ENCODE assay signal across 22 cellular contexts in the genomic region with DNA sequence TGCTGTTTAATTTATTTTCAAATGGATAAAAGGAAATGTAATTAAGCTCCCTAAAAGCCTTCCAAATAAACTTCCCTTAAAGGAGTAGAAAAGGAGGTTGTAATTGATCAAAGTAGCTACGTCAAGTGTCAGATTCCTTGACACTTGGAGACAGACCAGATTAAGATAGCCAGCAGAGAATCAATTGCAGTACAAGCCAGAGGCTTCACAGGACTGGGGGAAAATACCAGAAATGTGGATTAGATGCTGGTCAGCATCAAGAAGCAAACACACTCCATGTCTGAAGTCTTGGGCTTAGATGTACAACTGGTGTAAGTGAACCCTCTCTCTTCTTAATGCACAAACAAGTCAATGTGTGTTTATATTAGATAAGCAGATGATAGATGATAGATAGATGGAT.
DNase-seq lines count a peak whose midpoint lies in the region; ATAC-seq and TF ChIP-seq lines count a peak whose summit lies in the region.
"Had no signal": no experiment of that assay in that cellular context is flagged by ENCODE, and none has a peak within 500 bp of the region (broad histone marks: within the 10 kb centered on the region; RNA-seq: fewer than 3 reads in every experiment).

No MANE protein-coding gene starts in this region.

- H3K4me1 Mint-ChIP-seq in endodermal cell, result peaks cover 14% of the 10 kb centered on the region
- H3K4me1 Mint-ChIP-seq: B cell had no signal

- no peak overlapping the region for H3K18ac ChIP-seq in mesendoderm (ENCODE audit: low read length)

- no peak overlapping the region for H3K27ac ChIP-seq in endodermal cell (ENCODE audit: low read depth, low read length)
- no peak overlapping the region for H3K27ac ChIP-seq in mesendoderm (ENCODE audit: low read depth, low read length)
- H3K27ac ChIP-seq: 22Rv1; A549; BLaER1 treated with 17β-estradiol and CSF1 and Interleukin-3, amounts not matched to agents 10 nM and 100 nM; C4-2B had no signal

- no peak overlapping the region for H3K56ac ChIP-seq in mesendoderm (ENCODE audit: low read length)

- H2BK5ac ChIP-seq in mesendoderm (ENCODE audit: low read length), result no peak overlapping the region

- H3K27me3 ChIP-seq in endodermal cell (ENCODE audit: control insufficient read depth, insufficient read depth, low read length, poor library complexity, severe bottlenecking) (no peaks in the 10 kb centered on the region), mesendoderm (ENCODE audit: insufficient read depth, low read length, poor library complexity) (no peaks in the 10 kb centered on the region)
- H3K27me3 ChIP-seq: BLaER1 treated with 17β-estradiol and CSF1 and Interleukin-3, amounts not matched to agents 10 nM and 100 nM had no signal

- no peak for TF ChIP-seq CTCF in endodermal cell (conservative IDR thresholded peaks at IDR 0.05)
- TF ChIP-seq CTCF in omental fat pad (IDR thresholded peaks at IDR 0.05), result no peak

- H3K4me2 ChIP-seq in mesendoderm (ENCODE audit: low read length), result no peak overlapping the region
- H3K4me2 ChIP-seq: A549 had no signal

- no peak overlapping the region for H3K23ac ChIP-seq in mesendoderm (ENCODE audit: low read length)

- no peak overlapping the region for H3K4ac ChIP-seq in mesendoderm (ENCODE audit: low read depth, low read length)

- H2BK15ac ChIP-seq in mesendoderm (replicated peaks; ENCODE audit: low read depth), result no peak overlapping the region

- H3K27me3 Mint-ChIP-seq in endodermal cell (ENCODE audit: insufficient read depth), result no peaks in the 10 kb centered on the region
- H3K27me3 Mint-ChIP-seq: B cell; CD4-positive, alpha-beta T cell had no signal

- no peak overlapping the region for H2BK120ac ChIP-seq in mesendoderm (ENCODE audit: low read depth, low read length)

- H3K27ac Mint-ChIP-seq in endodermal cell, result peak overlapping the region; percentile 85
- H3K27ac Mint-ChIP-seq: B cell; CD4-positive, alpha-beta T cell; CD8-positive, alpha-beta T cell had no signal

- ATAC-seq in omental fat pad (ENCODE audit: low FRiP score), result no peak
- ATAC-seq: A549; CD8-positive, alpha-beta T cell had no signal

- no peaks in the 10 kb centered on the region for H3K79me1 ChIP-seq in mesendoderm (ENCODE audit: low read length)

- WGBS in endodermal cell (ENCODE audit: insufficient coverage in 1 of 2, insufficient read length in 1 of 2), 2 experiments, result 4% methylated on average over 1 of the region's 1 CpG; no CpG with 5 or more reads in 1 of the 2 experiments
- WGBS in mesendoderm (ENCODE audit: extremely low coverage, insufficient coverage, low lambda C conversion rate), result no CpG with 5 or more reads among the region's 1 CpG

- no peaks in the 10 kb centered on the region for H3K9me3 Mint-ChIP-seq in endodermal cell
- H3K9me3 Mint-ChIP-seq: CD4-positive, alpha-beta T cell had no signal

- DNase-seq in ELF-1 (ENCODE audit: low read depth, low spot score), result peak; percentile 8
- DNase-seq in endodermal cell, result no peak
- DNase-seq in mesendoderm, result peak; percentile 92
- no peak for DNase-seq in activated T-cell treated with anti-CD3 and anti-CD28 coated beads, Interleukin-2, amount 50 U/mL, for 48 hours
- DNase-seq in omental fat pad (ENCODE audit: low spot score), result no peak
- DNase-seq: AML-193; Caco-2; Calu3; CD4-positive, alpha-beta T cell; CD8-positive, alpha-beta T cell; DMS 273 treated with DMSO at 0.1 percent for 48 hours; DMS153; DMS53; DMS79; DND-41; EL; GF-D8 had no signal

- no peaks in the 10 kb centered on the region for H3K79me2 ChIP-seq in mesendoderm (ENCODE audit: control insufficient read depth, insufficient read depth, low read length)

- H3K36me3 ChIP-seq in endodermal cell (ENCODE audit: control insufficient read depth, insufficient read depth, low read length) (no peaks in the 10 kb centered on the region), mesendoderm (ENCODE audit: control insufficient read depth, insufficient read depth, low read length) (no peaks in the 10 kb centered on the region)
- H3K36me3 ChIP-seq: BLaER1 treated with 17β-estradiol and CSF1 and Interleukin-3, amounts not matched to agents 10 nM and 100 nM had no signal

- H3K4me3 ChIP-seq in endodermal cell (ENCODE audit: low read length) (no peak overlapping the region), mesendoderm (ENCODE audit: low read length) (no peak overlapping the region)
- H3K4me3 ChIP-seq: A549; BLaER1 treated with 17β-estradiol and CSF1 and Interleukin-3, amounts not matched to agents 10 nM and 100 nM had no signal

- H4K5ac ChIP-seq in mesendoderm (ENCODE audit: low read length), result no peak overlapping the region

- no peak overlapping the region for H2AK5ac ChIP-seq in mesendoderm (ENCODE audit: low read length)

- H3K36me3 Mint-ChIP-seq in endodermal cell (ENCODE audit: low read depth), result no peaks in the 10 kb centered on the region
- H3K36me3 Mint-ChIP-seq: CD8-positive, alpha-beta T cell had no signal

- no peak overlapping the region for H4K8ac ChIP-seq in mesendoderm (ENCODE audit: low read depth, low read length)

- H3K9ac ChIP-seq in endodermal cell (ENCODE audit: extremely low read depth, low read length, poor library complexity, severe bottlenecking), result peak overlapping the region; percentile 3
- no peak overlapping the region for H3K9ac ChIP-seq in mesendoderm (ENCODE audit: low read length)
- H3K9ac ChIP-seq: BLaER1 treated with 17β-estradiol and CSF1 and Interleukin-3, amounts not matched to agents 10 nM and 100 nM had no signal

- peaks cover 10% of the 10 kb centered on the region for H3K9me3 ChIP-seq in endodermal cell (ENCODE audit: control insufficient read depth, low read length)
- H3K9me3 ChIP-seq: A549; BLaER1 treated with 17β-estradiol and CSF1 and Interleukin-3, amounts not matched to agents 10 nM and 100 nM; Caco-2 had no signal

- peaks cover 14% of the 10 kb centered on the region for H3K4me1 ChIP-seq in endodermal cell (ENCODE audit: control insufficient read depth, insufficient read depth, low read length)
- no peaks in the 10 kb centered on the region for H3K4me1 ChIP-seq in mesendoderm (ENCODE audit: control insufficient read depth, low read depth, low read length)
- H3K4me1 ChIP-seq: A549, Caco-2 had no signal

- H3K4me3 Mint-ChIP-seq in endodermal cell, result no peak overlapping the region
- H3K4me3 Mint-ChIP-seq: B cell; CD4-positive, alpha-beta T cell; CD8-positive, alpha-beta T cell had no signal

Comparison
In these comparisons a context has a peak if more than half of its experiments do, and no peak if none do; other contexts are left out.
1. DNase-seq: peak in ELF-1 (single experiment) and mesendoderm (single experiment); none in endodermal cell (single experiment), activated T-cell treated with anti-CD3 and anti-CD28 coated beads, Interleukin-2, amount 50 U/mL, for 48 hours (0 of 2) and omental fat pad (single experiment).